ENCODE assay signal across 1 cellular context in genomic region chr22:18076060-18076497, GRCh38.
TF ChIP-seq lines count a peak whose summit lies in the region.

No MANE protein-coding gene starts in this region.

TF ChIP-seq in HepG2, 621 proteins besides CTCF, POLR2A, EP300 and RAD21 (continued from another document and continues in another):
- TF ChIP-seq SMC3 (IDR thresholded peaks at IDR 0.05; ENCODE audit: low read length) (peak; percentile 97), HOXA5 (CRISPR knock-in tag; IDR thresholded peaks at IDR 0.05) (0 out of 2 replicates have a peak, but pooled peaks have one; percentile 56), MLLT10 (CRISPR knock-in tag; IDR thresholded peaks at IDR 0.05) (no peak), ZGPAT (CRISPR knock-in tag; IDR thresholded peaks at IDR 0.05) (peak; percentile 54; the same call in 1 of the 2 replicates), ZFY (CRISPR knock-in tag; IDR thresholded peaks at IDR 0.05) (0 out of 2 replicates have a peak, but pooled peaks have one; percentile 15), ZNF138 (CRISPR knock-in tag; IDR thresholded peaks at IDR 0.05; ENCODE audit: low read depth) (no peak), FOXA3 (CRISPR knock-in tag; IDR thresholded peaks at IDR 0.05) (peak; percentile 32; the same call in 1 of the 2 replicates), HCFC1 (IDR thresholded peaks at IDR 0.05; ENCODE audit: low read depth, low read length) (no peak), ZNF547 (CRISPR knock-in tag; IDR thresholded peaks at IDR 0.05) (0 out of 2 replicates have a peak, but pooled peaks have one; percentile 39), ERF (CRISPR knock-in tag; IDR thresholded peaks at IDR 0.05) (peak; percentile 63), NFE2L2 (IDR thresholded peaks at IDR 0.05; ENCODE audit: low read length) (no peak), SAP130 (CRISPR knock-in tag; IDR thresholded peaks at IDR 0.05; ENCODE audit: low read depth) (peak; percentile 43; the same call in 1 of the 2 replicates), ATF4 (CRISPR knock-in tag; IDR thresholded peaks at IDR 0.05) (0 out of 4 replicates have a peak, but pooled peaks of 1 of the 2 experiments have one; percentile 19), HMG20B (CRISPR knock-in tag; conservative IDR thresholded peaks at IDR 0.05) (no peak), ZBTB40 (IDR thresholded peaks at IDR 0.05) (no peak), ZBTB40 (CRISPR knock-in tag; IDR thresholded peaks at IDR 0.05) (no peak), ZBTB25 (CRISPR knock-in tag; IDR thresholded peaks at IDR 0.05) (peak; percentile 27; the same call in 1 of the 2 replicates), SOX5 (CRISPR knock-in tag; IDR thresholded peaks at IDR 0.05; ENCODE audit: borderline replicate concordance) (no peak), HNF1B (CRISPR knock-in tag; IDR thresholded peaks at IDR 0.05) (no peak), RFXANK (CRISPR knock-in tag; IDR thresholded peaks at IDR 0.05) (peak; percentile 43; the same call in 1 of the 2 replicates), ZNF800 (CRISPR knock-in tag; IDR thresholded peaks at IDR 0.05) (peak; percentile 36; the same call in 1 of the 2 replicates), ZNF619 (CRISPR knock-in tag; IDR thresholded peaks at IDR 0.05) (no peak), MYPOP (CRISPR knock-in tag; IDR thresholded peaks at IDR 0.05) (peak; percentile 41; the same call in 1 of the 2 replicates), ZNF674 (CRISPR knock-in tag; IDR thresholded peaks at IDR 0.05; ENCODE audit: low read depth) (no peak), HMGXB4 (CRISPR knock-in tag; IDR thresholded peaks at IDR 0.05; ENCODE audit: borderline replicate concordance in 1 of 2, low read depth in 1 of 2) (peak; percentile 38 to 85; a peak in 2 of 4 replicates), STAG1 (CRISPR knock-in tag; IDR thresholded peaks at IDR 0.05) (peak; percentile 98), TBX3 (IDR thresholded peaks at IDR 0.05; ENCODE audit: borderline replicate concordance) (no peak), MTERF4 (CRISPR knock-in tag; IDR thresholded peaks at IDR 0.05) (no peak), REPIN1 (CRISPR knock-in tag; IDR thresholded peaks at IDR 0.05; ENCODE audit: borderline replicate concordance, low read depth) (0 out of 2 replicates have a peak, but pooled peaks have one; percentile 46), ZNF12 (CRISPR knock-in tag; IDR thresholded peaks at IDR 0.05) (no peak), IRF2 (CRISPR knock-in tag; IDR thresholded peaks at IDR 0.05) (peak; percentile 56; the same call in 1 of the 2 replicates), ASH2L (IDR thresholded peaks at IDR 0.05; ENCODE audit: insufficient read length, low read depth, low read length) (peak; percentile 47), IKZF5 (CRISPR knock-in tag; IDR thresholded peaks at IDR 0.05) (no peak), SRF (IDR thresholded peaks at IDR 0.05; ENCODE audit: low read depth, low read length) (no peak), CENPBD1 (CRISPR knock-in tag; IDR thresholded peaks at IDR 0.05; ENCODE audit: borderline replicate concordance, low read depth) (no peak), ZNF354B (CRISPR knock-in tag; IDR thresholded peaks at IDR 0.05) (no peak), SALL2 (CRISPR knock-in tag; IDR thresholded peaks at IDR 0.05) (0 out of 2 replicates have a peak, but pooled peaks have one; percentile 34)
